In the genomic region with DNA sequence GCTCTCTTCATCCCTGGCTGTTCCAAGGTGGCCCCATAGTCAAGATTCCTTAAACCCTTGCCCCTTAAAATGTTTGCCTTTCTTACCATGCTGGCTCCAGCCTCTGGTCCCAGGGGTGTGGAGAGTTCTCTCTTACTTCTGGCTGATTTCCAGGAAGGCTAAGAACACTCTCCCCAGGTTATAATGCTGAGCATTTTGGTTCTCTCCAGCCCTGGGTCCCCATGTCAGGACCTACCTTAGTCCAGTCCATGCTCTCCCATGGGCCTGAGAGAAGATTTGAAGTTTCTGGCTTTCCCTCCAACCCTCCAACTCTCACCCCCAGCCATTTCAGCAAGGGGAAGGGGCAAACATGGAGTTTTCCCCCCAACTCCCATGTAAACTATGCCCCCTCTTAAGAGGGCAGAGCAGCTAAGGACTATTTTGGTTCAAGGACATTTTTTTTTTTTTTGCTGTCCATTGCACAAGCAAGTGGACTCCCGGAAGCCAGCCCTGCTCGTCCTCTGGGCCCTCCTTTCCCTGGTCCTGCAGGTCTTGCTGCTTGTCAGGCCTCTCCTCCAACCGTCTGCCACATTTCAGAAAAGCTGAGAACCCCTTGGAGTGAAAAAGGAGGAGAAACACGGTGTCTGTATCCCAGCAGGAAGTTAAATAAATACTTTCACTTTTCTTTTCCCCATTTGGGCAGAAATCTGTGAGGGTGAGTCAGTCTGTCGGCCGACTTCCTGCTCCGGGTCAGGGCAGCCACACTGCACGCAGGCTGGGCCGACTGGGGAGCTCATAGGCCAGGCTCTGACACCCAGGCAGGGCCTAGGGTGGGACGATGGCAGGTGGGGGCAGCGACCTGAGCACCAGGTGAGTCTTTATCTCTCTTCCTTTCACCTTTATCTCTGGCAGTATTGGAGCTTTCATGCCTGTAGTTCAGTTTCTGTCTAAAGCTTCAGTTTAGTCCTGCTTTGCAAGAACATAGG, we compare ENCODE assay signal across 1 cellular context.
TF ChIP-seq lines count a peak whose summit lies in the region.

A gene (plus strand): TSS at position 741 of the 965 bp plus-strand sequence. CDS start 77 bp downstream, at position 818.

TF ChIP-seq in GM12878, 131 proteins besides CTCF, POLR2A, EP300 and RAD21 (continued from another document and continues in another):
- TF ChIP-seq YY1 (IDR thresholded peaks at IDR 0.05; ENCODE audit: low read depth, low read length) (no peak), SRF (IDR thresholded peaks at IDR 0.05; ENCODE audit: low read depth in 2 of 2, low read length in 2 of 2) (peak; percentile 66 to 95; a peak in 3 of 4 replicates), ETV6 (conservative IDR thresholded peaks at IDR 0.05 in 1 of 2, IDR thresholded peaks at IDR 0.05 in 1 of 2; ENCODE audit: borderline replicate concordance in 1 of 2, low read depth in 1 of 2) (peak in 1 of 2 experiments; percentile 74; a peak in 1 of 4 replicates), RELA (IDR thresholded peaks at IDR 0.05; ENCODE audit: borderline replicate concordance, partially characterized antibody) (peak; percentile 9), RUNX3 (IDR thresholded peaks at IDR 0.05; ENCODE audit: low read length) (0 out of 2 replicates have a peak, but pooled peaks have one; percentile 21), BRCA1 (IDR thresholded peaks at IDR 0.05; ENCODE audit: low read depth, low read length) (no peak), HDAC6 (IDR thresholded peaks at IDR 0.05; ENCODE audit: unreplicated experiment) (peak; percentile 49), SUZ12 (IDR thresholded peaks at IDR 0.05; ENCODE audit: unreplicated experiment) (no peak), SUPT20H (IDR thresholded peaks at IDR 0.05; ENCODE audit: borderline replicate concordance, control insufficient read depth, low read depth, low read length) (no peak), SIX5 (IDR thresholded peaks at IDR 0.05; ENCODE audit: low read depth, low read length, severe bottlenecking) (no peak), IKZF1 (conservative IDR thresholded peaks at IDR 0.05) (0 out of 2 replicates have a peak, but pooled peaks have one; percentile 48), POLR2AphosphoS2 (IDR thresholded peaks at IDR 0.05; ENCODE audit: low read depth, low read length) (no peak), TARDBP (IDR thresholded peaks at IDR 0.05; ENCODE audit: borderline replicate concordance) (no peak), BCL11A (IDR thresholded peaks at IDR 0.05; ENCODE audit: low read depth, low read length) (no peak), STAT1 (conservative IDR thresholded peaks at IDR 0.05) (no peak), MYB (IDR thresholded peaks at IDR 0.05; ENCODE audit: borderline replicate concordance, low read depth, low read length) (no peak; the same call in 1 of the 2 replicates), SMC3 (IDR thresholded peaks at IDR 0.05; ENCODE audit: borderline replicate concordance, low read length) (0 out of 2 replicates have a peak, but pooled peaks have one; percentile 10), TCF3 (IDR thresholded peaks at IDR 0.05; ENCODE audit: borderline replicate concordance, insufficient read depth, low read depth, low read length) (no peak), HDGF (IDR thresholded peaks at IDR 0.05) (no peak), PAX8 (IDR thresholded peaks at IDR 0.05) (no peak), STAT3 (IDR thresholded peaks at IDR 0.05; ENCODE audit: low read depth, low read length) (no peak), CREM (IDR thresholded peaks at IDR 0.05; ENCODE audit: low read depth) (no peak; the same call in 1 of the 2 replicates), CBX3 (IDR thresholded peaks at IDR 0.05; ENCODE audit: borderline replicate concordance, low read depth) (no peak), PML (IDR thresholded peaks at IDR 0.05; ENCODE audit: low read length) (peak; percentile 69), SIN3A (IDR thresholded peaks at IDR 0.05; ENCODE audit: low read depth, low read length) (no peak; the same call in 1 of the 2 replicates), FOS (IDR thresholded peaks at IDR 0.05; ENCODE audit: borderline replicate concordance, extremely low read depth, insufficient read length) (no peak), ZNF384 (IDR thresholded peaks at IDR 0.05; ENCODE audit: borderline replicate concordance, low read depth, low read length) (peak; percentile 48; the same call in 1 of the 2 replicates), NR2F1 (conservative IDR thresholded peaks at IDR 0.05) (peak; percentile 49; the same call in 1 of the 2 replicates)
- TF ChIP-seq, protein P1, sequence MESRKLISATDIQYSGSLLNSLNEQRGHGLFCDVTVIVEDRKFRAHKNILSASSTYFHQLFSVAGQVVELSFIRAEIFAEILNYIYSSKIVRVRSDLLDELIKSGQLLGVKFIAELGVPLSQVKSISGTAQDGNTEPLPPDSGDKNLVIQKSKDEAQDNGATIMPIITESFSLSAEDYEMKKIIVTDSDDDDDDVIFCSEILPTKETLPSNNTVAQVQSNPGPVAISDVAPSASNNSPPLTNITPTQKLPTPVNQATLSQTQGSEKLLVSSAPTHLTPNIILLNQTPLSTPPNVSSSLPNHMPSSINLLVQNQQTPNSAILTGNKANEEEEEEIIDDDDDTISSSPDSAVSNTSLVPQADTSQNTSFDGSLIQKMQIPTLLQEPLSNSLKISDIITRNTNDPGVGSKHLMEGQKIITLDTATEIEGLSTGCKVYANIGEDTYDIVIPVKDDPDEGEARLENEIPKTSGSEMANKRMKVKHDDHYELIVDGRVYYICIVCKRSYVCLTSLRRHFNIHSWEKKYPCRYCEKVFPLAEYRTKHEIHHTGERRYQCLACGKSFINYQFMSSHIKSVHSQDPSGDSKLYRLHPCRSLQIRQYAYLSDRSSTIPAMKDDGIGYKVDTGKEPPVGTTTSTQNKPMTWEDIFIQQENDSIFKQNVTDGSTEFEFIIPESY (IDR thresholded peaks at IDR 0.05) = peak; percentile 4; the same call in 1 of the 2 replicates
- TF ChIP-seq, protein P2, sequence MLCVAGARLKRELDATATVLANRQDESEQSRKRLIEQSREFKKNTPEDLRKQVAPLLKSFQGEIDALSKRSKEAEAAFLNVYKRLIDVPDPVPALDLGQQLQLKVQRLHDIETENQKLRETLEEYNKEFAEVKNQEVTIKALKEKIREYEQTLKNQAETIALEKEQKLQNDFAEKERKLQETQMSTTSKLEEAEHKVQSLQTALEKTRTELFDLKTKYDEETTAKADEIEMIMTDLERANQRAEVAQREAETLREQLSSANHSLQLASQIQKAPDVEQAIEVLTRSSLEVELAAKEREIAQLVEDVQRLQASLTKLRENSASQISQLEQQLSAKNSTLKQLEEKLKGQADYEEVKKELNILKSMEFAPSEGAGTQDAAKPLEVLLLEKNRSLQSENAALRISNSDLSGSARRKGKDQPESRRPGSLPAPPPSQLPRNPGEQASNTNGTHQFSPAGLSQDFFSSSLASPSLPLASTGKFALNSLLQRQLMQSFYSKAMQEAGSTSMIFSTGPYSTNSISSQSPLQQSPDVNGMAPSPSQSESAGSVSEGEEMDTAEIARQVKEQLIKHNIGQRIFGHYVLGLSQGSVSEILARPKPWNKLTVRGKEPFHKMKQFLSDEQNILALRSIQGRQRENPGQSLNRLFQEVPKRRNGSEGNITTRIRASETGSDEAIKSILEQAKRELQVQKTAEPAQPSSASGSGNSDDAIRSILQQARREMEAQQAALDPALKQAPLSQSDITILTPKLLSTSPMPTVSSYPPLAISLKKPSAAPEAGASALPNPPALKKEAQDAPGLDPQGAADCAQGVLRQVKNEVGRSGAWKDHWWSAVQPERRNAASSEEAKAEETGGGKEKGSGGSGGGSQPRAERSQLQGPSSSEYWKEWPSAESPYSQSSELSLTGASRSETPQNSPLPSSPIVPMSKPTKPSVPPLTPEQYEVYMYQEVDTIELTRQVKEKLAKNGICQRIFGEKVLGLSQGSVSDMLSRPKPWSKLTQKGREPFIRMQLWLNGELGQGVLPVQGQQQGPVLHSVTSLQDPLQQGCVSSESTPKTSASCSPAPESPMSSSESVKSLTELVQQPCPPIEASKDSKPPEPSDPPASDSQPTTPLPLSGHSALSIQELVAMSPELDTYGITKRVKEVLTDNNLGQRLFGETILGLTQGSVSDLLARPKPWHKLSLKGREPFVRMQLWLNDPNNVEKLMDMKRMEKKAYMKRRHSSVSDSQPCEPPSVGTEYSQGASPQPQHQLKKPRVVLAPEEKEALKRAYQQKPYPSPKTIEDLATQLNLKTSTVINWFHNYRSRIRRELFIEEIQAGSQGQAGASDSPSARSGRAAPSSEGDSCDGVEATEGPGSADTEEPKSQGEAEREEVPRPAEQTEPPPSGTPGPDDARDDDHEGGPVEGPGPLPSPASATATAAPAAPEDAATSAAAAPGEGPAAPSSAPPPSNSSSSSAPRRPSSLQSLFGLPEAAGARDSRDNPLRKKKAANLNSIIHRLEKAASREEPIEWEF (IDR thresholded peaks at IDR 0.05; ENCODE audit: insufficient replicate concordance, low read depth, low read length) = no peak
- TF ChIP-seq, protein P3, sequence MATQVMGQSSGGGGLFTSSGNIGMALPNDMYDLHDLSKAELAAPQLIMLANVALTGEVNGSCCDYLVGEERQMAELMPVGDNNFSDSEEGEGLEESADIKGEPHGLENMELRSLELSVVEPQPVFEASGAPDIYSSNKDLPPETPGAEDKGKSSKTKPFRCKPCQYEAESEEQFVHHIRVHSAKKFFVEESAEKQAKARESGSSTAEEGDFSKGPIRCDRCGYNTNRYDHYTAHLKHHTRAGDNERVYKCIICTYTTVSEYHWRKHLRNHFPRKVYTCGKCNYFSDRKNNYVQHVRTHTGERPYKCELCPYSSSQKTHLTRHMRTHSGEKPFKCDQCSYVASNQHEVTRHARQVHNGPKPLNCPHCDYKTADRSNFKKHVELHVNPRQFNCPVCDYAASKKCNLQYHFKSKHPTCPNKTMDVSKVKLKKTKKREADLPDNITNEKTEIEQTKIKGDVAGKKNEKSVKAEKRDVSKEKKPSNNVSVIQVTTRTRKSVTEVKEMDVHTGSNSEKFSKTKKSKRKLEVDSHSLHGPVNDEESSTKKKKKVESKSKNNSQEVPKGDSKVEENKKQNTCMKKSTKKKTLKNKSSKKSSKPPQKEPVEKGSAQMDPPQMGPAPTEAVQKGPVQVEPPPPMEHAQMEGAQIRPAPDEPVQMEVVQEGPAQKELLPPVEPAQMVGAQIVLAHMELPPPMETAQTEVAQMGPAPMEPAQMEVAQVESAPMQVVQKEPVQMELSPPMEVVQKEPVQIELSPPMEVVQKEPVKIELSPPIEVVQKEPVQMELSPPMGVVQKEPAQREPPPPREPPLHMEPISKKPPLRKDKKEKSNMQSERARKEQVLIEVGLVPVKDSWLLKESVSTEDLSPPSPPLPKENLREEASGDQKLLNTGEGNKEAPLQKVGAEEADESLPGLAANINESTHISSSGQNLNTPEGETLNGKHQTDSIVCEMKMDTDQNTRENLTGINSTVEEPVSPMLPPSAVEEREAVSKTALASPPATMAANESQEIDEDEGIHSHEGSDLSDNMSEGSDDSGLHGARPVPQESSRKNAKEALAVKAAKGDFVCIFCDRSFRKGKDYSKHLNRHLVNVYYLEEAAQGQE (IDR thresholded peaks at IDR 0.05; ENCODE audit: low read depth, low read length) = no peak
- TF ChIP-seq, protein P4, sequence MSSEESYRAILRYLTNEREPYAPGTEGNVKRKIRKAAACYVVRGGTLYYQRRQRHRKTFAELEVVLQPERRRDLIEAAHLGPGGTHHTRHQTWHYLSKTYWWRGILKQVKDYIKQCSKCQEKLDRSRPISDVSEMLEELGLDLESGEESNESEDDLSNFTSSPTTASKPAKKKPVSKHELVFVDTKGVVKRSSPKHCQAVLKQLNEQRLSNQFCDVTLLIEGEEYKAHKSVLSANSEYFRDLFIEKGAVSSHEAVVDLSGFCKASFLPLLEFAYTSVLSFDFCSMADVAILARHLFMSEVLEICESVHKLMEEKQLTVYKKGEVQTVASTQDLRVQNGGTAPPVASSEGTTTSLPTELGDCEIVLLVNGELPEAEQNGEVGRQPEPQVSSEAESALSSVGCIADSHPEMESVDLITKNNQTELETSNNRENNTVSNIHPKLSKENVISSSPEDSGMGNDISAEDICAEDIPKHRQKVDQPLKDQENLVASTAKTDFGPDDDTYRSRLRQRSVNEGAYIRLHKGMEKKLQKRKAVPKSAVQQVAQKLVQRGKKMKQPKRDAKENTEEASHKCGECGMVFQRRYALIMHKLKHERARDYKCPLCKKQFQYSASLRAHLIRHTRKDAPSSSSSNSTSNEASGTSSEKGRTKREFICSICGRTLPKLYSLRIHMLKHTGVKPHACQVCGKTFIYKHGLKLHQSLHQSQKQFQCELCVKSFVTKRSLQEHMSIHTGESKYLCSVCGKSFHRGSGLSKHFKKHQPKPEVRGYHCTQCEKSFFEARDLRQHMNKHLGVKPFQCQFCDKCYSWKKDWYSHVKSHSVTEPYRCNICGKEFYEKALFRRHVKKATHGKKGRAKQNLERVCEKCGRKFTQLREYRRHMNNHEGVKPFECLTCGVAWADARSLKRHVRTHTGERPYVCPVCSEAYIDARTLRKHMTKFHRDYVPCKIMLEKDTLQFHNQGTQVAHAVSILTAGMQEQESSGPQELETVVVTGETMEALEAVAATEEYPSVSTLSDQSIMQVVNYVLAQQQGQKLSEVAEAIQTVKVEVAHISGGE (CRISPR knock-in tag; IDR thresholded peaks at IDR 0.05) = no peak
- TF ChIP-seq, protein P5, sequence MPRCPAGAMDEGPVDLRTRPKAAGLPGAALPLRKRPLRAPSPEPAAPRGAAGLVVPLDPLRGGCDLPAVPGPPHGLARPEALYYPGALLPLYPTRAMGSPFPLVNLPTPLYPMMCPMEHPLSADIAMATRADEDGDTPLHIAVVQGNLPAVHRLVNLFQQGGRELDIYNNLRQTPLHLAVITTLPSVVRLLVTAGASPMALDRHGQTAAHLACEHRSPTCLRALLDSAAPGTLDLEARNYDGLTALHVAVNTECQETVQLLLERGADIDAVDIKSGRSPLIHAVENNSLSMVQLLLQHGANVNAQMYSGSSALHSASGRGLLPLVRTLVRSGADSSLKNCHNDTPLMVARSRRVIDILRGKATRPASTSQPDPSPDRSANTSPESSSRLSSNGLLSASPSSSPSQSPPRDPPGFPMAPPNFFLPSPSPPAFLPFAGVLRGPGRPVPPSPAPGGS (IDR thresholded peaks at IDR 0.05; ENCODE audit: borderline replicate concordance, insufficient read depth, low read depth, low read length, poor library complexity, severe bottlenecking) = peak; percentile 10
- TF ChIP-seq, protein P6, sequence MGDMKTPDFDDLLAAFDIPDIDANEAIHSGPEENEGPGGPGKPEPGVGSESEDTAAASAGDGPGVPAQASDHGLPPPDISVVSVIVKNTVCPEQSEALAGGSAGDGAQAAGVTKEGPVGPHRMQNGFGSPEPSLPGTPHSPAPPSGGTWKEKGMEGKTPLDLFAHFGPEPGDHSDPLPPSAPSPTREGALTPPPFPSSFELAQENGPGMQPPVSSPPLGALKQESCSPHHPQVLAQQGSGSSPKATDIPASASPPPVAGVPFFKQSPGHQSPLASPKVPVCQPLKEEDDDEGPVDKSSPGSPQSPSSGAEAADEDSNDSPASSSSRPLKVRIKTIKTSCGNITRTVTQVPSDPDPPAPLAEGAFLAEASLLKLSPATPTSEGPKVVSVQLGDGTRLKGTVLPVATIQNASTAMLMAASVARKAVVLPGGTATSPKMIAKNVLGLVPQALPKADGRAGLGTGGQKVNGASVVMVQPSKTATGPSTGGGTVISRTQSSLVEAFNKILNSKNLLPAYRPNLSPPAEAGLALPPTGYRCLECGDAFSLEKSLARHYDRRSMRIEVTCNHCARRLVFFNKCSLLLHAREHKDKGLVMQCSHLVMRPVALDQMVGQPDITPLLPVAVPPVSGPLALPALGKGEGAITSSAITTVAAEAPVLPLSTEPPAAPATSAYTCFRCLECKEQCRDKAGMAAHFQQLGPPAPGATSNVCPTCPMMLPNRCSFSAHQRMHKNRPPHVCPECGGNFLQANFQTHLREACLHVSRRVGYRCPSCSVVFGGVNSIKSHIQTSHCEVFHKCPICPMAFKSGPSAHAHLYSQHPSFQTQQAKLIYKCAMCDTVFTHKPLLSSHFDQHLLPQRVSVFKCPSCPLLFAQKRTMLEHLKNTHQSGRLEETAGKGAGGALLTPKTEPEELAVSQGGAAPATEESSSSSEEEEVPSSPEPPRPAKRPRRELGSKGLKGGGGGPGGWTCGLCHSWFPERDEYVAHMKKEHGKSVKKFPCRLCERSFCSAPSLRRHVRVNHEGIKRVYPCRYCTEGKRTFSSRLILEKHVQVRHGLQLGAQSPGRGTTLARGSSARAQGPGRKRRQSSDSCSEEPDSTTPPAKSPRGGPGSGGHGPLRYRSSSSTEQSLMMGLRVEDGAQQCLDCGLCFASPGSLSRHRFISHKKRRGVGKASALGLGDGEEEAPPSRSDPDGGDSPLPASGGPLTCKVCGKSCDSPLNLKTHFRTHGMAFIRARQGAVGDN (IDR thresholded peaks at IDR 0.05) = peak; percentile 91
